11 cellular contexts compared by ENCODE assay signal in genomic region chr11:45092901-45093760, GRCh38. TPM values are rescaled to one million over a fixed set of nuclear protein-coding genes. Genes with fewer than 3 reads are reported as not detected.
DNase-seq lines count a peak whose midpoint lies in the region; ATAC-seq and TF ChIP-seq lines count a peak whose summit lies in the region.
"Had no signal": no experiment of that assay in that cellular context is flagged by ENCODE, and none has a peak within 500 bp of the region (broad histone marks: within the 10 kb centered on the region; RNA-seq: fewer than 3 reads in every experiment).

No MANE protein-coding gene starts in this region.

- H3K4me3 Mint-ChIP-seq in T-cell (no peak overlapping the region), endothelial cell (ENCODE audit: unreplicated experiment) (no peak overlapping the region)

- no peak; the same call in 1 of the 3 replicates for ATAC-seq in SK-N-SH treated with all-trans-retinoic acid at 6 μM for 48 hours
- ATAC-seq in T-cell (replicated peaks in 1 of 4) = peak; percentile 40 to 72 (median 47)
- no peak for ATAC-seq in sciatic nerve

- no peak for TF ChIP-seq RAD21 in SK-N-SH (IDR thresholded peaks at IDR 0.05; ENCODE audit: low read length)

- H4K20me1 ChIP-seq in SK-N-SH (ENCODE audit: insufficient read depth) = no peaks in the 10 kb centered on the region

- no peaks in the 10 kb centered on the region for H3K9me2 ChIP-seq in SK-N-SH

- no peaks in the 10 kb centered on the region for H3K9me3 ChIP-seq in SK-N-SH
- H3K9me3 ChIP-seq: ovary, tibial nerve had no signal

- H3K36me3 Mint-ChIP-seq in T-cell (no peaks in the 10 kb centered on the region), endothelial cell (ENCODE audit: low read depth, unreplicated experiment) (no peaks in the 10 kb centered on the region)

- H3F3A ChIP-seq in SK-N-SH (replicated peaks; ENCODE audit: insufficient read depth) = no peaks in the 10 kb centered on the region

- H3K9ac ChIP-seq in SK-N-SH = no peak overlapping the region

- H3K27ac ChIP-seq in SK-N-SH (ENCODE audit: low read depth in 2 of 2, low read length in 1 of 2) = no peak overlapping the region
- H3K27ac ChIP-seq: ovary had no signal

- H3K79me2 ChIP-seq in SK-N-SH (ENCODE audit: insufficient read depth) = no peaks in the 10 kb centered on the region

- H2AFZ ChIP-seq in SK-N-SH (ENCODE audit: low read depth) = no peak overlapping the region

- no peak overlapping the region for H3K4me2 ChIP-seq in SK-N-SH

- H3K36me3 ChIP-seq in SK-N-SH (replicated peaks in 1 of 2; ENCODE audit: control insufficient read depth in 1 of 2, insufficient read depth in 2 of 2, low read length in 1 of 2) = no peaks in the 10 kb centered on the region
- H3K36me3 ChIP-seq: ovary, tibial nerve had no signal

- POLR2A ChIA-PET in SK-N-SH (lab: Yijun Ruan, JAX) (no interaction called here), T-cell (lab: Charles Lee) (no interaction called here)

- WGBS in SK-N-SH (ENCODE audit: low lambda C conversion rate) = 60% methylated on average over 14 of the region's 15 CpGs

- no peak overlapping the region for H3K4me3 ChIP-seq in SK-N-SH (ENCODE audit: low read depth in 2 of 2, low read length in 1 of 2)
- H3K4me3 ChIP-seq: ovary, tibial nerve had no signal

- TF ChIP-seq CTCF in SK-N-SH (IDR thresholded peaks at IDR 0.05) (no peak), endothelial cell (IDR thresholded peaks at IDR 0.05; ENCODE audit: unreplicated experiment) (no peak)

- CTCF ChIA-PET in SK-N-SH (lab: Yijun Ruan, JAX) = interaction anchor here (3.7 to 26.5 kb wide), 2 partner anchors 11 to 156 kb away, joined by 42 to 1245 read pairs; no protein-coding TSS in a partner anchor
- CTCF ChIA-PET in T-cell (lab: Charles Lee) = interaction anchor here (0.5 to 1.7 kb wide), 3 partner anchors 10 to 157 kb away, joined by 3 to 4 read pairs (median 3); no protein-coding TSS in a partner anchor

- peaks cover 10% of the 10 kb centered on the region; the same call in 1 of the 2 replicates for H3K27me3 ChIP-seq in SK-N-SH (ENCODE audit: insufficient read depth)
- H3K27me3 ChIP-seq: ovary had no signal

- H3K9me3 Mint-ChIP-seq in T-cell (no peaks in the 10 kb centered on the region), endothelial cell (ENCODE audit: unreplicated experiment) (no peaks in the 10 kb centered on the region)

- intact Hi-C loops in sciatic nerve (cut with DNase I) = no loop called here

- peak in 1 of 2 experiments; percentile 47; a peak in 1 of 4 replicates for TF ChIP-seq EP300 in SK-N-SH (IDR thresholded peaks at IDR 0.05; ENCODE audit: borderline replicate concordance in 1 of 2, low read depth in 1 of 2, low read length in 1 of 2)

- H3K4me1 Mint-ChIP-seq in T-cell = peaks cover 19 to 35% (median 34%) of the 10 kb centered on the region in 3 donors
- H3K4me1 Mint-ChIP-seq in endothelial cell (ENCODE audit: unreplicated experiment) = peaks cover 9% of the 10 kb centered on the region

- H3K27ac Mint-ChIP-seq in T-cell (peak overlapping the region; percentile 50 to 65), endothelial cell (ENCODE audit: unreplicated experiment) (peak overlapping the region; percentile 12)

- DNase-seq in SK-N-SH = no peak
- peak in 16 of 34 experiments; percentile 9 to 61 (median 32) for DNase-seq in T-cell
- no peak for DNase-seq in endothelial cell (ENCODE audit: low spot score)
- DNase-seq in stimulated activated CD8-positive, alpha-beta memory T cell treated with anti-CD3 and anti-CD28 coated beads, Interleukin-12 subunit alpha, Interleukin-12 subunit beta, amount 100 ng/mL, for 4 hours (ENCODE audit: low read depth) = peak; percentile 56
- no peak for DNase-seq in sciatic nerve (ENCODE audit: low spot score)
- no peak for DNase-seq in LoVo (ENCODE audit: low spot score)
- no peak for DNase-seq in DMS 273 (lab: John Stamatoyannopoulos, UW; ENCODE audit: unreplicated experiment)
- DNase-seq: effector CD4-positive, alpha-beta T cell; ovary had no signal

- H3K4me1 ChIP-seq in SK-N-SH (ENCODE audit: control insufficient read depth in 1 of 2, insufficient read depth in 2 of 2, low read depth in 1 of 2, low read length in 1 of 2) = peaks cover 0 to 5% of the 10 kb centered on the region in 2 experiments; a peak in 1 of 4 replicates

- H3K27me3 Mint-ChIP-seq in T-cell (peaks cover 3% of the 10 kb centered on the region in 2 donors), endothelial cell (ENCODE audit: unreplicated experiment) (peaks cover 4% of the 10 kb centered on the region)

TF ChIP-seq in SK-N-SH, 30 proteins besides CTCF, POLR2A, EP300 and RAD21 (continues in another document):
- TF ChIP-seq FOXM1 (IDR thresholded peaks at IDR 0.05; ENCODE audit: low read depth) = no peak
- peak; percentile 82 for TF ChIP-seq TCF12 (IDR thresholded peaks at IDR 0.05)
- TF ChIP-seq JUND (IDR thresholded peaks at IDR 0.05) = peak; percentile 72
- no peak for TF ChIP-seq SMC3 (IDR thresholded peaks at IDR 0.05; ENCODE audit: low read depth, low read length)
- peak; percentile 34; the same call in 1 of the 2 replicates for TF ChIP-seq FOSL2 (IDR thresholded peaks at IDR 0.05; ENCODE audit: borderline replicate concordance, low read depth)
- no peak for TF ChIP-seq SIN3A (IDR thresholded peaks at IDR 0.05; ENCODE audit: borderline replicate concordance, low read depth, low read length)
- peak; percentile 37 for TF ChIP-seq NFIC (IDR thresholded peaks at IDR 0.05; ENCODE audit: borderline replicate concordance)
- TF ChIP-seq, protein P1, sequence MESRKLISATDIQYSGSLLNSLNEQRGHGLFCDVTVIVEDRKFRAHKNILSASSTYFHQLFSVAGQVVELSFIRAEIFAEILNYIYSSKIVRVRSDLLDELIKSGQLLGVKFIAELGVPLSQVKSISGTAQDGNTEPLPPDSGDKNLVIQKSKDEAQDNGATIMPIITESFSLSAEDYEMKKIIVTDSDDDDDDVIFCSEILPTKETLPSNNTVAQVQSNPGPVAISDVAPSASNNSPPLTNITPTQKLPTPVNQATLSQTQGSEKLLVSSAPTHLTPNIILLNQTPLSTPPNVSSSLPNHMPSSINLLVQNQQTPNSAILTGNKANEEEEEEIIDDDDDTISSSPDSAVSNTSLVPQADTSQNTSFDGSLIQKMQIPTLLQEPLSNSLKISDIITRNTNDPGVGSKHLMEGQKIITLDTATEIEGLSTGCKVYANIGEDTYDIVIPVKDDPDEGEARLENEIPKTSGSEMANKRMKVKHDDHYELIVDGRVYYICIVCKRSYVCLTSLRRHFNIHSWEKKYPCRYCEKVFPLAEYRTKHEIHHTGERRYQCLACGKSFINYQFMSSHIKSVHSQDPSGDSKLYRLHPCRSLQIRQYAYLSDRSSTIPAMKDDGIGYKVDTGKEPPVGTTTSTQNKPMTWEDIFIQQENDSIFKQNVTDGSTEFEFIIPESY (IDR thresholded peaks at IDR 0.05; ENCODE audit: borderline replicate concordance, low read depth) = 0 out of 2 replicates have a peak, but pooled peaks have one; percentile 9
- TF ChIP-seq POLR2AphosphoS5 (IDR thresholded peaks at IDR 0.05; ENCODE audit: low read depth, low read length) = no peak

TF ChIP-seq in SK-N-SH treated with all-trans-retinoic acid at 6 μM for 48 hours, 23 proteins besides CTCF, POLR2A, EP300 and RAD21 (continues in another document):
- TF ChIP-seq CSDC2 (CRISPR knock-in tag; IDR thresholded peaks at IDR 0.05) (no peak), ZFP3 (CRISPR knock-in tag; IDR thresholded peaks at IDR 0.05) (no peak), TCF4 (CRISPR knock-in tag; IDR thresholded peaks at IDR 0.05; ENCODE audit: borderline replicate concordance) (no peak), GLIS3 (CRISPR knock-in tag; IDR thresholded peaks at IDR 0.05) (no peak), ISL1 (CRISPR knock-in tag; IDR thresholded peaks at IDR 0.05) (no peak)
- TF ChIP-seq, protein P2, sequence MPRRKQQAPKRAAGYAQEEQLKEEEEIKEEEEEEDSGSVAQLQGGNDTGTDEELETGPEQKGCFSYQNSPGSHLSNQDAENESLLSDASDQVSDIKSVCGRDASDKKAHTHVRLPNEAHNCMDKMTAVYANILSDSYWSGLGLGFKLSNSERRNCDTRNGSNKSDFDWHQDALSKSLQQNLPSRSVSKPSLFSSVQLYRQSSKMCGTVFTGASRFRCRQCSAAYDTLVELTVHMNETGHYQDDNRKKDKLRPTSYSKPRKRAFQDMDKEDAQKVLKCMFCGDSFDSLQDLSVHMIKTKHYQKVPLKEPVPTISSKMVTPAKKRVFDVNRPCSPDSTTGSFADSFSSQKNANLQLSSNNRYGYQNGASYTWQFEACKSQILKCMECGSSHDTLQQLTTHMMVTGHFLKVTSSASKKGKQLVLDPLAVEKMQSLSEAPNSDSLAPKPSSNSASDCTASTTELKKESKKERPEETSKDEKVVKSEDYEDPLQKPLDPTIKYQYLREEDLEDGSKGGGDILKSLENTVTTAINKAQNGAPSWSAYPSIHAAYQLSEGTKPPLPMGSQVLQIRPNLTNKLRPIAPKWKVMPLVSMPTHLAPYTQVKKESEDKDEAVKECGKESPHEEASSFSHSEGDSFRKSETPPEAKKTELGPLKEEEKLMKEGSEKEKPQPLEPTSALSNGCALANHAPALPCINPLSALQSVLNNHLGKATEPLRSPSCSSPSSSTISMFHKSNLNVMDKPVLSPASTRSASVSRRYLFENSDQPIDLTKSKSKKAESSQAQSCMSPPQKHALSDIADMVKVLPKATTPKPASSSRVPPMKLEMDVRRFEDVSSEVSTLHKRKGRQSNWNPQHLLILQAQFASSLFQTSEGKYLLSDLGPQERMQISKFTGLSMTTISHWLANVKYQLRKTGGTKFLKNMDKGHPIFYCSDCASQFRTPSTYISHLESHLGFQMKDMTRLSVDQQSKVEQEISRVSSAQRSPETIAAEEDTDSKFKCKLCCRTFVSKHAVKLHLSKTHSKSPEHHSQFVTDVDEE (CRISPR knock-in tag; IDR thresholded peaks at IDR 0.05) = no peak
- TF ChIP-seq, protein P3, sequence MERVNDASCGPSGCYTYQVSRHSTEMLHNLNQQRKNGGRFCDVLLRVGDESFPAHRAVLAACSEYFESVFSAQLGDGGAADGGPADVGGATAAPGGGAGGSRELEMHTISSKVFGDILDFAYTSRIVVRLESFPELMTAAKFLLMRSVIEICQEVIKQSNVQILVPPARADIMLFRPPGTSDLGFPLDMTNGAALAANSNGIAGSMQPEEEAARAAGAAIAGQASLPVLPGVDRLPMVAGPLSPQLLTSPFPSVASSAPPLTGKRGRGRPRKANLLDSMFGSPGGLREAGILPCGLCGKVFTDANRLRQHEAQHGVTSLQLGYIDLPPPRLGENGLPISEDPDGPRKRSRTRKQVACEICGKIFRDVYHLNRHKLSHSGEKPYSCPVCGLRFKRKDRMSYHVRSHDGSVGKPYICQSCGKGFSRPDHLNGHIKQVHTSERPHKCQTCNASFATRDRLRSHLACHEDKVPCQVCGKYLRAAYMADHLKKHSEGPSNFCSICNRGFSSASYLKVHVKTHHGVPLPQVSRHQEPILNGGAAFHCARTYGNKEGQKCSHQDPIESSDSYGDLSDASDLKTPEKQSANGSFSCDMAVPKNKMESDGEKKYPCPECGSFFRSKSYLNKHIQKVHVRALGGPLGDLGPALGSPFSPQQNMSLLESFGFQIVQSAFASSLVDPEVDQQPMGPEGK (CRISPR knock-in tag; IDR thresholded peaks at IDR 0.05; ENCODE audit: borderline replicate concordance) = no peak

RNA-seq across cellular contexts. Expression of gene PRDM11, which starts 53.3 kb away (rescaled TPM):
- 3.8 and 4.5 TPM in 2 replicates for polyA plus RNA-seq in SK-N-SH (2012; rRNA removed)
- polyA plus RNA-seq in SK-N-SH (2012; cell fraction: cytosol; rRNA removed) = 2.2 and 3.6 TPM in 2 replicates
- 7.5 and 8.0 TPM in 2 replicates for polyA plus RNA-seq in SK-N-SH (2012; cell fraction: nucleus; rRNA removed)
- total RNA-seq in T-cell = 10 to 100 TPM in 3 of 5 donors, 1 to 10 TPM in 2; 8.7 to 12.5 (median 10.6) TPM
- total RNA-seq in endothelial cell (ENCODE audit: unreplicated experiment) = 16.0 TPM
- 21.6 TPM for total RNA-seq in sciatic nerve

Comparison
In these comparisons a context has a peak if more than half of its experiments do, and no peak if none do; other contexts are left out.
1. ATAC-seq: peak in T-cell (4 of 4); none in SK-N-SH treated with all-trans-retinoic acid at 6 μM for 48 hours (single experiment) and sciatic nerve (single experiment).